Comparison of ENCODE assay signal across 31 cellular contexts in the genomic region with DNA sequence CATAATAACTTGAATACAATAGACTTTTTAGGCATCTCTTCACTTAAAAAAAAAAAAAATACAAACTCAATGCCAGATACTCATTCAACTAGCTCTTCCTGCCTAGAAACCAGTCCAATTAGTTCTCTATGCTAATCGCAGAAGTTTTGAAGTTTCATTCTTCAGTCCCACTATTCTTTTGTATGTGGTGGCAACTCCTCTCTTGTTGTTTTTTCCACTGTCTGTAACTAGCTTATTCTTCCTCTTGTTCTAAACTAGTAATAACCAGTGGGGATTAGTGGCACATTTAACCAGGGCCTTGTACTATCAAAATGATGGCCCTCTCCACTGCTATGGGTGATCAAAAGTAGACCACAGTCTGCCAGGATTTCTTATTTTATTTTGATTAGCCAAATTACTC. TPM values are rescaled to one million over a fixed set of nuclear protein-coding genes. Genes with fewer than 3 reads are reported as not detected.
A peak's percentile ranks its signal among the peaks of the same experiment; 100 is the strongest.
DNase-seq lines count a peak whose midpoint lies in the region; ATAC-seq and TF ChIP-seq lines count a peak whose summit lies in the region.
"Had no signal": no experiment of that assay in that cellular context is flagged by ENCODE, and none has a peak within 500 bp of the region (broad histone marks: within the 10 kb centered on the region; RNA-seq: fewer than 3 reads in every experiment).

No MANE protein-coding gene starts in this region.

- intact Hi-C loops in natural killer cell (cut with micrococcal nuclease) (no loop called here), stomach (cut with DNase I; ENCODE audit: low total_unique reads) (no loop called here)

- H3K9ac ChIP-seq in HUES6 (ENCODE audit: low read length) = no peak overlapping the region
- no peak overlapping the region for H3K9ac ChIP-seq in liver (ENCODE audit: low read depth in 1 of 2, low read length in 2 of 2)
- H3K9ac ChIP-seq: BLaER1 treated with 17β-estradiol and CSF1 and Interleukin-3, amounts not matched to agents 10 nM and 100 nM; parathyroid adenoma had no signal

- H3K9me3 ChIP-seq in HUES6 (ENCODE audit: control insufficient read depth, insufficient read depth, low read depth, low read length) (no peaks in the 10 kb centered on the region), liver (ENCODE audit: control insufficient read depth in 4 of 4, low read length in 3 of 4) (no peaks in the 10 kb centered on the region), stomach (no peaks in the 10 kb centered on the region)
- H3K9me3 ChIP-seq: gastrocnemius medialis, mucosa of descending colon, thyroid gland had no signal

- H3K9me3 Mint-ChIP-seq in natural killer cell = no peaks in the 10 kb centered on the region
- H3K9me3 Mint-ChIP-seq in natural killer cell treated with Interleukin-12 subunit alpha and Interleukin-12 subunit beta and Interleukin-15 and Interleukin-18, amount 100 ng/mL, for 72 hours = no peaks in the 10 kb centered on the region
- H3K9me3 Mint-ChIP-seq: IgD-negative memory B cell had no signal

- 70% methylated on average over 1 of the region's 1 CpG for WGBS in liver
- WGBS in stomach, 5 donors = 77 to 97% (median 86%) methylated on average over 1 of the region's 1 CpG

- no peak for ATAC-seq in natural killer cell
- no peak for ATAC-seq in natural killer cell treated with Interleukin-12 subunit alpha and Interleukin-12 subunit beta and Interleukin-15 and Interleukin-18, amount 100 ng/mL, for 72 hours
- ATAC-seq: gastrocnemius medialis, HCT116, mucosa of descending colon had no signal

- H3K36me3 ChIP-seq in HUES6 (ENCODE audit: control insufficient read depth, insufficient read depth, low read length) (no peaks in the 10 kb centered on the region), liver (ENCODE audit: control insufficient read depth in 4 of 4, insufficient read depth in 3 of 4, low read depth in 1 of 4, low read length in 3 of 4) (no peaks in the 10 kb centered on the region), stomach (peaks cover 0 to 16% (median 13%) of the 10 kb centered on the region in 4 donors)
- H3K36me3 ChIP-seq: gastrocnemius medialis, thyroid gland had no signal

- peaks cover 9 to 16% of the 10 kb centered on the region in 2 donors for H3K4me1 Mint-ChIP-seq in natural killer cell
- H3K4me1 Mint-ChIP-seq in natural killer cell treated with Interleukin-12 subunit alpha and Interleukin-12 subunit beta and Interleukin-15 and Interleukin-18, amount 100 ng/mL, for 72 hours (ENCODE audit: low read depth in 2 of 2) = peaks cover 3 to 7% of the 10 kb centered on the region in 2 donors

- peak overlapping the region; percentile 21 to 51 for H3K27ac Mint-ChIP-seq in natural killer cell
- H3K27ac Mint-ChIP-seq in natural killer cell treated with Interleukin-12 subunit alpha and Interleukin-12 subunit beta and Interleukin-15 and Interleukin-18, amount 100 ng/mL, for 72 hours = no peak overlapping the region

- H3K4me1 ChIP-seq in HUES6 (ENCODE audit: control insufficient read depth, insufficient read depth, low read length) = no peaks in the 10 kb centered on the region
- peaks cover 3 to 19% (median 8%) of the 10 kb centered on the region in 4 donors for H3K4me1 ChIP-seq in liver (ENCODE audit: control insufficient read depth in 4 of 4, insufficient read depth in 4 of 4, low read length in 3 of 4)
- H3K4me1 ChIP-seq in stomach = no peaks in the 10 kb centered on the region
- H3K4me1 ChIP-seq: gastrocnemius medialis, parathyroid adenoma, thyroid gland had no signal

- TF ChIP-seq POLR2A in stomach (IDR thresholded peaks at IDR 0.05) = no peak

- no peak overlapping the region for H3K4me3 ChIP-seq in HUES6 (ENCODE audit: low read depth, low read length)
- no peak overlapping the region for H3K4me3 ChIP-seq in liver (ENCODE audit: low read depth in 1 of 3, low read length in 3 of 3)
- H3K4me3 ChIP-seq in stomach = no peak overlapping the region
- H3K4me3 ChIP-seq: BLaER1 treated with 17β-estradiol and CSF1 and Interleukin-3, amounts not matched to agents 10 nM and 100 nM; gastrocnemius medialis; lung; mucosa of descending colon; thyroid gland had no signal

- TF ChIP-seq CTCF in natural killer cell (IDR thresholded peaks at IDR 0.05) (no peak), liver (IDR thresholded peaks at IDR 0.05; ENCODE audit: low read depth, low read length, missing input control) (no peak), stomach (IDR thresholded peaks at IDR 0.05) (no peak)

- H3K27me3 Mint-ChIP-seq in natural killer cell (ENCODE audit: low read depth in 2 of 2) = no peaks in the 10 kb centered on the region
- no peaks in the 10 kb centered on the region for H3K27me3 Mint-ChIP-seq in natural killer cell treated with Interleukin-12 subunit alpha and Interleukin-12 subunit beta and Interleukin-15 and Interleukin-18, amount 100 ng/mL, for 72 hours
- H3K27me3 Mint-ChIP-seq: IgD-negative memory B cell had no signal

- no peak for DNase-seq in natural killer cell
- no peak for DNase-seq in natural killer cell treated with Interleukin-12 subunit alpha and Interleukin-12 subunit beta and Interleukin-15 and Interleukin-18, amount 100 ng/mL, for 72 hours (ENCODE audit: low spot score)
- no peak for DNase-seq in NCI-H2029 (lab: John Stamatoyannopoulos, UW)
- DNase-seq in occipital lobe (lab: John Stamatoyannopoulos, UW) = no peak
- DNase-seq in stomach = no peak
- DNase-seq: activated CD4-positive, alpha-beta T cell treated with anti-CD3 and anti-CD28 coated beads for 48 hours; activated T-cell treated with anti-CD3 and anti-CD28 coated beads, Interleukin-2, amount 50 U/mL, for 48 hours; amygdala; DMS79; gastrocnemius medialis; GDM1; kidney glomerular epithelial cell; mucosa of descending colon; NCI-H146; NCI-H2107; NCI-H446; NCI-H748 treated with DMSO at 0.1 percent for 48 hours; retina; SIG-M5; stimulated activated CD4-positive, alpha-beta T cell treated with anti-CD3 and anti-CD28 coated beads, Interleukin-1b, Interleukin-23, amount 100 ng/mL, for 48 hours; T-helper 9 cell; thyroid gland had no signal

- no peak for TF ChIP-seq EP300 in stomach (IDR thresholded peaks at IDR 0.05)

- 0 out of 2 replicates have a peak overlapping the region, but pooled peaks have one; percentile 49 for H3K27ac ChIP-seq in HUES6 (ENCODE audit: low read depth, low read length)
- peak overlapping the region; percentile 35 to 64 for H3K27ac ChIP-seq in liver (ENCODE audit: low read depth in 1 of 2, low read length in 2 of 2)
- H3K27ac ChIP-seq in stomach = no peak overlapping the region
- H3K27ac ChIP-seq: BLaER1 treated with 17β-estradiol and CSF1 and Interleukin-3, amounts not matched to agents 10 nM and 100 nM; gastrocnemius medialis; parathyroid adenoma; thyroid gland; VCaP had no signal

- H3K27me3 ChIP-seq in HUES6 (ENCODE audit: control insufficient read depth, insufficient read depth, low read length) = no peaks in the 10 kb centered on the region
- H3K27me3 ChIP-seq in liver (ENCODE audit: control insufficient read depth in 4 of 4, insufficient read depth in 4 of 4, low read length in 3 of 4) = no peaks in the 10 kb centered on the region
- H3K27me3 ChIP-seq in stomach = no peaks in the 10 kb centered on the region
- H3K27me3 ChIP-seq: BLaER1 treated with 17β-estradiol and CSF1 and Interleukin-3, amounts not matched to agents 10 nM and 100 nM; gastrocnemius medialis; thyroid gland had no signal

- H3K4me3 Mint-ChIP-seq in natural killer cell = no peak overlapping the region
- no peak overlapping the region for H3K4me3 Mint-ChIP-seq in natural killer cell treated with Interleukin-12 subunit alpha and Interleukin-12 subunit beta and Interleukin-15 and Interleukin-18, amount 100 ng/mL, for 72 hours
- H3K4me3 Mint-ChIP-seq: IgD-negative memory B cell, neural crest cell had no signal

- TF ChIP-seq RAD21 in liver (IDR thresholded peaks at IDR 0.05) = no peak

- H3K36me3 Mint-ChIP-seq in natural killer cell = no peaks in the 10 kb centered on the region
- no peaks in the 10 kb centered on the region for H3K36me3 Mint-ChIP-seq in natural killer cell treated with Interleukin-12 subunit alpha and Interleukin-12 subunit beta and Interleukin-15 and Interleukin-18, amount 100 ng/mL, for 72 hours

TF ChIP-seq in liver, 16 proteins besides CTCF, POLR2A, EP300 and RAD21 (continues in another document):
- TF ChIP-seq HNF4G (IDR thresholded peaks at IDR 0.05) (no peak), ATF3 (IDR thresholded peaks at IDR 0.05) (no peak), MAX (IDR thresholded peaks at IDR 0.05) (no peak), RXRA (IDR thresholded peaks at IDR 0.05) (no peak), YY1 (IDR thresholded peaks at IDR 0.05) (no peak), HNF4A (conservative IDR thresholded peaks at IDR 0.05) (no peak), SP1 (IDR thresholded peaks at IDR 0.05) (no peak), FOXA2 (IDR thresholded peaks at IDR 0.05) (no peak)

RNA-seq across cellular contexts. Expression of gene SELENOF, which starts 52.5 kb away (rescaled TPM):
- total RNA-seq in natural killer cell (100 to 1,000 TPM; 124 to 163 (median 137) TPM), liver (100 to 1,000 TPM in 1 of 2 donors, 10 to 100 TPM in 1; 98.5 to 101 TPM), occipital lobe (138 TPM), stomach (100 to 1,000 TPM in 3 of 5 donors, 10 to 100 TPM in 2; 24.9 to 247 (median 101) TPM)
- total RNA-seq in natural killer cell treated with Interleukin-12 subunit alpha and Interleukin-12 subunit beta and Interleukin-15 and Interleukin-18, amount 100 ng/mL, for 72 hours = 100 to 1,000 TPM; 141 to 189 TPM
- polyA plus RNA-seq in liver (100 to 1,000 TPM in 1 of 2 donors, 10 to 100 TPM in 1; 80.4 to 143 TPM), stomach (10 to 100 TPM; 65.8 to 83.1 (median 82.7) TPM)

RNA-seq across cellular contexts. Expression of gene HS2ST1, which starts 53.0 kb away (rescaled TPM):
- 10 to 100 TPM; 12.5 to 18.4 (median 14.3) TPM for total RNA-seq in natural killer cell
- 10 to 100 TPM; 15.1 to 24.5 TPM for total RNA-seq in natural killer cell treated with Interleukin-12 subunit alpha and Interleukin-12 subunit beta and Interleukin-15 and Interleukin-18, amount 100 ng/mL, for 72 hours
- 10 to 100 TPM; 10.4 to 11.8 TPM for total RNA-seq in liver
- 1 to 10 TPM; 5.4 to 5.9 TPM for polyA plus RNA-seq in liver
- total RNA-seq in occipital lobe = 39.1 TPM
- total RNA-seq in stomach = 10 to 100 TPM in 2 of 5 donors, 1 to 10 TPM in 3; 1.8 to 29.0 (median 7.2) TPM
- polyA plus RNA-seq in stomach = 1 to 10 TPM; 2.7 to 4.3 (median 2.9) TPM

Comparison
In these comparisons a context has a peak if more than half of its experiments do, and no peak if none do; other contexts are left out.
1. H3K27ac Mint-ChIP-seq: peak in natural killer cell (2 of 2); none in natural killer cell treated with Interleukin-12 subunit alpha and Interleukin-12 subunit beta and Interleukin-15 and Interleukin-18, amount 100 ng/mL, for 72 hours (0 of 2).
2. H3K27ac ChIP-seq: peak in HUES6 (single experiment) and liver (2 of 2); none in stomach (0 of 5).